ENCODE assay signal across 1 cellular context in the genomic region with DNA sequence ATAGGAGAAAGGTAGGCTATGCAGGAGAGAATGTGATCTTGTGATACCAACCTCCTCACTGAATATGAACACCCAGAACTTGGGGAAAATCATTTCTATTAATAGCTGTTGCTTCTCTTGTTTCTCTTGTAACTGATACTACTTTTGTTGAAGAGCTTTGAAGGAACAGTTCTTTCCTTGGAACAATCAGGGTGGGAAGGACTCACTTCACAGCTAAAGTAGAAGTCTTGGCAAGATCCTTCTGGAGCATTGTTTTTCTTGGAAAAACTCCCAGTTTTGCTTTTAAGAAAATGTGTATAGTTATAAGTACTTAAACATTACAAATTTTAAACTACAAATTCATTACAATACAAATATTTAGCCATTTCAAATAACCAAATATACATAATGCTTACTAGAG.
TF ChIP-seq lines count a peak whose summit lies in the region.

No MANE protein-coding gene starts in this region.

TF ChIP-seq in endothelial cell of umbilical vein, 7 proteins besides CTCF, POLR2A, EP300 and RAD21:
- TF ChIP-seq FOS (IDR thresholded peaks at IDR 0.05; ENCODE audit: borderline replicate concordance, insufficient read depth, low read length) (no peak), MYC (IDR thresholded peaks at IDR 0.05; ENCODE audit: low read depth, low read length) (no peak), MAX (IDR thresholded peaks at IDR 0.05; ENCODE audit: insufficient read depth, insufficient read length) (no peak), JUN (IDR thresholded peaks at IDR 0.05; ENCODE audit: borderline replicate concordance, insufficient read depth, insufficient read length, low read depth) (no peak), POLR2AphosphoS5 (IDR thresholded peaks at IDR 0.05; ENCODE audit: insufficient read depth, low read depth, low read length) (no peak), GATA2 (IDR thresholded peaks at IDR 0.05; ENCODE audit: insufficient read depth, insufficient read length, low read depth, low read length) (no peak), EZH2 (IDR thresholded peaks at IDR 0.05; ENCODE audit: borderline replicate concordance, low read depth, low read length, severe bottlenecking) (no peak)
